ENCODE assay signal across 10 cellular contexts in the genomic region with DNA sequence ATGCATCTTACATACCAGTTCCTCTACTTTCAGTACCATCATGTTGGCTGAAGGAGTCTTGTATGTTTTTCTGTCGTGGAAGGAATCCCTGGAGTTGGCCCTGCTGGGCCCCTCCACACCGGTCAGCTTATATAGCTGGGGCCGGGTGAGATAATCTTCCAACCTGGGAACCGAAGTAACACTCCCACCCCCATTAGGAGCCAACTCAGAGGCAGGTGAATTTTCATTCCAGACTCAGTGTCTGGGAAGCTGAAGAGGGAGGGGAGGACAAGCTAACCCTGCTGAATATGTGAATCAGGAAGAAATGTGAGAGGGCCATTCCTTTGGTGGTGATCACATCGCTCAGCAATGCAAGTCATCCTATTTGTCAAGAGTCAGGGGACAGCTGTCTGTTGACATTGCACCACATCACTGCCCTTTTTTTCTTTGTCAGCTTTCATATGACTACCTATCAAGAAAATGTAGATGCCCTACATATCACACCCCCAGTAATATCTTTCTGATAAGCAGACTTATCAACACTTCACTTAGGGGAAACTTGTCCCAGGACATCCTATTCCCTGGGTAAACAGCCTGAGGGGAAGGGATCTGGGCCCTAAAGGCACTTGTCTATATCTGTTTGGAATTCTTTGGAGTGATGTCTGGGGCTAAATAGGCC. TPM values are rescaled to one million over a fixed set of nuclear protein-coding genes. Genes with fewer than 3 reads are reported as not detected.
DNase-seq lines count a peak whose midpoint lies in the region; ATAC-seq and TF ChIP-seq lines count a peak whose summit lies in the region.
"Had no signal": no experiment of that assay in that cellular context is flagged by ENCODE, and none has a peak within 500 bp of the region (broad histone marks: within the 10 kb centered on the region; RNA-seq: fewer than 3 reads in every experiment).

Gene ANKRD1, minus strand, starts transcription at position 102 of the 658 bp plus-strand sequence. Its CDS starts 60 bp downstream, at position 42.

- 69 to 84% (median 74%) methylated on average over 5 of the region's 5 CpGs for WGBS in spleen, 5 donors

- DNase-seq in AG08395 (ENCODE audit: low spot score) (peak; percentile 78), HuH-7 (ENCODE audit: low spot score) (peak; percentile 25), dermis microvascular lymphatic vessel endothelial cell (ENCODE audit: low read depth in 2 of 2) (peak; percentile 89 to 99), left lung (no peak), spleen (no peak), DMS79 treated with DMSO at 0.1 percent for 48 hours (lab: John Stamatoyannopoulos, UW) (no peak)
- DNase-seq in stimulated activated naive CD8-positive, alpha-beta T cell treated with anti-CD3 and anti-CD28 coated beads, Interleukin-15, Interleukin-2, amounts not matched to agents 100 U/mL and 50 U/mL, for 24 hours = no peak
- DNase-seq: T-helper 2 cell had no signal

- ATAC-seq in left lung (peak; percentile 75), HG03354 (IDR thresholded peaks at IDR 0.05; ENCODE audit: poor library complexity, severe bottlenecking, unreplicated experiment) (no peak)
- no peak for ATAC-seq in stimulated activated naive CD8-positive, alpha-beta T cell treated with anti-CD3 and anti-CD28 coated beads, Interleukin-15, Interleukin-2, amounts not matched to agents 100 U/mL and 50 U/mL, for 24 hours

- H3K4me3 ChIP-seq in left lung (no peak within 1 kb of the TSS), spleen (no peak within 1 kb of the TSS)

- no peaks in the 10 kb centered on the region for H3K27me3 ChIP-seq in left lung
- no peaks in the 10 kb centered on the region for H3K27me3 ChIP-seq in spleen (replicated peaks in 1 of 7)

- H3K27ac ChIP-seq in left lung = no peak within 1 kb of the TSS
- no peak within 1 kb of the TSS for H3K27ac ChIP-seq in spleen
- H3K27ac ChIP-seq: neutrophil had no signal

- intact Hi-C loops in left lung (cut with DNase I) (no loop called here), spleen (cut with DNase I; ENCODE audit: low total_unique reads) (no loop called here)

- H3K9me3 ChIP-seq in left lung = no peaks in the 10 kb centered on the region
- H3K9me3 ChIP-seq in spleen = no peaks in the 10 kb centered on the region
- H3K9me3 ChIP-seq: neutrophil had no signal

- TF ChIP-seq CTCF in left lung (IDR thresholded peaks at IDR 0.05) (no peak), spleen (IDR thresholded peaks at IDR 0.05 in 8 of 11, conservative IDR thresholded peaks at IDR 0.05 in 3 of 11) (no peak)

- no peaks in the 10 kb centered on the region for H3K36me3 ChIP-seq in left lung
- no peaks in the 10 kb centered on the region for H3K36me3 ChIP-seq in spleen
- H3K36me3 ChIP-seq: neutrophil had no signal

- TF ChIP-seq POLR2A in spleen (IDR thresholded peaks at IDR 0.05) = no peak

- H3K4me1 ChIP-seq in left lung = no peaks in the 10 kb centered on the region
- no peaks in the 10 kb centered on the region for H3K4me1 ChIP-seq in spleen

RNA-seq across cellular contexts. Expression of gene ANKRD1, which starts in this region (rescaled TPM):
- 321 and 371 TPM in 2 replicates for total RNA-seq in dermis microvascular lymphatic vessel endothelial cell
- total RNA-seq in left lung = 100 to 1,000 TPM in 1 of 2 donors, 10 to 100 TPM in 1; 29.9 to 165 TPM
- under 1 TPM in 3 of 7 donors, not detected in 4; 0.13 to 0.83 (median 0.32) TPM for total RNA-seq in spleen
- polyA plus RNA-seq in spleen = 1 to 10 TPM in 2 of 3 donors, under 1 TPM in 1; 0.83 to 1.6 (median 1.2) TPM

Comparison
In these comparisons a context has a peak if more than half of its experiments do, and no peak if none do; other contexts are left out.
1. RNA of gene ANKRD1 (total RNA-seq): 321 to 371 TPM in dermis microvascular lymphatic vessel endothelial cell and 29.9 to 165 TPM in left lung; 0.13 to 0.83 TPM in spleen; every median in the first group is over 10 times any median in the second.
2. DNase-seq: peak in AG08395 (single experiment), HuH-7 (single experiment) and dermis microvascular lymphatic vessel endothelial cell (2 of 2); none in left lung (0 of 2), spleen (single experiment), DMS79 treated with DMSO at 0.1 percent for 48 hours (single experiment) and stimulated activated naive CD8-positive, alpha-beta T cell treated with anti-CD3 and anti-CD28 coated beads, Interleukin-15, Interleukin-2, amounts not matched to agents 100 U/mL and 50 U/mL, for 24 hours (single experiment).